1 cellular context compared by ENCODE assay signal in the genomic region with DNA sequence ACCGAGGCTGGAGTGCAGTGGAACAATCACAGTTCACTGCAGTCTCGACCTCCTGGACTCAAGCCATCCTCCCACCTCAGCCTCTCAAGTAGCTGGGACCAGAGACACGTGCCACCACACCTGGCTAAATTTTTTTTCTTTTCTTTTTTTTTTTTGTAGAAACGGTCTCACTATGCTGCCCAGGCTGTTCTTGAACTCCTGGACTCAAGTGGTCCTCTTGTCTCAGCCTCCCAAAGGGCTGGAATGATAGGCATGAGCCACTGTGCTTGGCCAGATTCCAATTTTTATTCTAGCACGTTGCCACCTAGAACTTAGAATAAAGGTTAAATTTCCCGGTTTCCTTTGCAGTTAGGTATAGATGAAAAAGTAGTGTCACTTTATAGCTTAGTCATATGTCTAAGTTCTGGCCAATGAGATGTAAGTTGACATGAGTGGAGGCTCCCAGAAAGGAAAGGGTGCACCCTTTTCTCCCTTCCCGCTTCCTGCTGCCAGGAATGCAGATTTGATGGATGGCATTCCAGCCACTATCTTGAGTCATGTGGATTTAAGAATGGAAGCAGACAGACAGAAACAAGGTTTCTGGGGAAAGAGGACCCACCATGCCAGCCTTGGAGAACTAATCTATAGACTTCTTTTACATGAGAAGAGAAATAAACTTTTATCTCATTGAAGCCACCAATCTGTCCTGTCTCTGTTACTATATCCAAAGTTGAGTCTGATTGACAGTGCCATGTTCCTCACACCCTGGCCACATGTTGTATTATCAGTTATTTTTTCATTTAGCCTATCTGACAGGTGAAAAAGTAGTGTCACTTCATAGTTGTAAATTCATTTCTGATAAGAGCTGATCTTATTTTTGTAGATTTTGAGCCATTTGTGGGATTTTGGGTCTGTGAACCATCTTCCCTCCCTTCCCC.
TF ChIP-seq lines count a peak whose summit lies in the region.

No MANE protein-coding gene starts in this region.

TF ChIP-seq in IMR-90, 13 proteins besides CTCF, POLR2A, EP300 and RAD21 (continued from another document):
- TF ChIP-seq, protein P1, sequence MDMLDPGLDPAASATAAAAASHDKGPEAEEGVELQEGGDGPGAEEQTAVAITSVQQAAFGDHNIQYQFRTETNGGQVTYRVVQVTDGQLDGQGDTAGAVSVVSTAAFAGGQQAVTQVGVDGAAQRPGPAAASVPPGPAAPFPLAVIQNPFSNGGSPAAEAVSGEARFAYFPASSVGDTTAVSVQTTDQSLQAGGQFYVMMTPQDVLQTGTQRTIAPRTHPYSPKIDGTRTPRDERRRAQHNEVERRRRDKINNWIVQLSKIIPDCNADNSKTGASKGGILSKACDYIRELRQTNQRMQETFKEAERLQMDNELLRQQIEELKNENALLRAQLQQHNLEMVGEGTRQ (IDR thresholded peaks at IDR 0.05; ENCODE audit: low read depth, low read length) = no peak
